In genomic region chr9:5628183-5628529, GRCh38 we compare ENCODE assay signal across 8 cellular contexts. TPM values are rescaled to one million over a fixed set of nuclear protein-coding genes. Genes with fewer than 3 reads are reported as not detected.
DNase-seq lines count a peak whose midpoint lies in the region; ATAC-seq and TF ChIP-seq lines count a peak whose summit lies in the region.

No MANE protein-coding gene starts in this region.

- TF ChIP-seq POLR2A in lower leg skin (IDR thresholded peaks at IDR 0.05): no peak
- TF ChIP-seq POLR2A in tibial nerve (IDR thresholded peaks at IDR 0.05): no peak

- ATAC-seq in HG03439 (IDR thresholded peaks at IDR 0.05; ENCODE audit: unreplicated experiment) (no peak), GM19463 (IDR thresholded peaks at IDR 0.05; ENCODE audit: unreplicated experiment) (no peak)

- peak overlapping the region; percentile 94 for H3K27ac ChIP-seq in angular gyrus (ENCODE audit: low read depth, low read length)
- H3K27ac ChIP-seq in tibial nerve: peak overlapping the region; percentile 91 to 97 (median 96)

- no peak for TF ChIP-seq EP300 in tibial nerve (IDR thresholded peaks at IDR 0.05)

- peaks cover 62% of the 10 kb centered on the region for H3K4me1 Mint-ChIP-seq in activated T-cell treated with anti-CD3 and anti-CD28 coated beads, Interleukin-2, amount 50 U/mL, for 24 hours (ENCODE audit: low read depth)

- peaks cover 0 to 69% (median 42%) of the 10 kb centered on the region in 4 donors for H3K4me1 ChIP-seq in tibial nerve

- no peak for TF ChIP-seq CTCF in lower leg skin (IDR thresholded peaks at IDR 0.05)
- no peak for TF ChIP-seq CTCF in tibial nerve (IDR thresholded peaks at IDR 0.05)

- no peaks in the 10 kb centered on the region for H3K36me3 ChIP-seq in tibial nerve

- WGBS in lower leg skin, 2 donors: 2 to 3% methylated on average over 7 of the region's 7 CpGs
- WGBS in tibial nerve, 2 donors: 3 to 5% methylated on average over 7 of the region's 7 CpGs

- no peaks in the 10 kb centered on the region for H3K9me3 ChIP-seq in tibial nerve

- peak overlapping the region; percentile 97 for H3K27ac Mint-ChIP-seq in activated T-cell treated with anti-CD3 and anti-CD28 coated beads, Interleukin-2, amount 50 U/mL, for 24 hours

- DNase-seq in activated T-cell treated with anti-CD3 and anti-CD28 coated beads, Interleukin-2, amount 50 U/mL, for 24 hours: no peak
- DNase-seq in activated T-cell treated with anti-CD3 and anti-CD28 coated beads for 4 hours: no peak
- DNase-seq in lower leg skin (ENCODE audit: low spot score in 2 of 2): no peak
- no peak for DNase-seq in tibial nerve (ENCODE audit: low spot score in 2 of 2)
- DNase-seq in NAMALWA (ENCODE audit: low spot score): no peak

- H3K27me3 Mint-ChIP-seq in activated T-cell treated with anti-CD3 and anti-CD28 coated beads, Interleukin-2, amount 50 U/mL, for 24 hours: no peaks in the 10 kb centered on the region

- peak overlapping the region; percentile 37 for H3K4me3 ChIP-seq in lower leg skin (ENCODE audit: low read depth, poor library complexity, severe bottlenecking)
- peak overlapping the region; percentile 75 to 94 (median 84) for H3K4me3 ChIP-seq in tibial nerve

- peak overlapping the region; percentile 88 for H3K4me3 Mint-ChIP-seq in activated T-cell treated with anti-CD3 and anti-CD28 coated beads, Interleukin-2, amount 50 U/mL, for 24 hours

- H3K9me3 Mint-ChIP-seq in activated T-cell treated with anti-CD3 and anti-CD28 coated beads, Interleukin-2, amount 50 U/mL, for 24 hours: no peaks in the 10 kb centered on the region

- no peaks in the 10 kb centered on the region for H3K27me3 ChIP-seq in tibial nerve

- intact Hi-C loops in lower leg skin (cut with DNase I; ENCODE audit: low total_unique reads): no loop called here

- peaks cover 35% of the 10 kb centered on the region for H3K36me3 Mint-ChIP-seq in activated T-cell treated with anti-CD3 and anti-CD28 coated beads, Interleukin-2, amount 50 U/mL, for 24 hours (ENCODE audit: low read depth)

RNA-seq across cellular contexts. Expression of gene RIC1, which starts 0.8 kb away (rescaled TPM):
- 10 to 100 TPM; 31.3 to 62.3 (median 37.6) TPM for total RNA-seq in lower leg skin
- total RNA-seq in tibial nerve: 10 to 100 TPM; 41.0 to 45.9 (median 43.4) TPM
